ENCODE assay signal across 26 cellular contexts in the genomic region with DNA sequence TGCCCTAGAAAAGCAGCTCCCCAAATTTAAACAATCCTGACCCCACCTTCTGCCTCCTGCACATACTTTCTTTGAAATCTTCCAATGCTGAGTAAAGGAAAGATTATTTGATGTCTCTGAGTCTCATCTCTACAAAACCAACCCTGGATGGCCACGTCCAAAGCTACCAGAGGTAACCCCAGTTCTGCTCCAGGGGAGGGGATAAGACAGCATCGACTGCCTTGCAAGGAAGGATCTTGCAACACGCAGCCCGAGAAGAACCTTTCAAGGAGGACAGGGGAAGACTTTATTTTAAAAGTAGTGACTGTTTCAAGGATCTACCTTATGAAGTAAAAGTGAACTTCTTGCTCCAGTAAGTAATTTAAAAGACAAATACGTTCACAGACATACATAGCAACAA.
"Had no signal": no experiment of that assay in that cellular context is flagged by ENCODE, and none has a peak within 500 bp of the region (broad histone marks: within the 10 kb centered on the region; RNA-seq: fewer than 3 reads in every experiment).

No MANE protein-coding gene starts in this region.

- H3K27ac ChIP-seq: neutrophil, pancreas, prostate gland, right lobe of liver, sigmoid colon, stomach, thoracic aorta, thyroid gland, tibial nerve, upper lobe of left lung, uterus had no signal

- H3K36me3 ChIP-seq: neutrophil, pancreas, prostate gland, right lobe of liver, sigmoid colon, stomach, thoracic aorta, thyroid gland, tibial nerve, upper lobe of left lung, uterus had no signal

- H3K36me3 Mint-ChIP-seq: natural killer cell; stimulated activated effector memory CD8-positive, alpha-beta T cell treated with anti-CD3 and anti-CD28 coated beads, Interleukin-12 subunit alpha, Interleukin-12 subunit beta, amount 100 ng/mL, for 72 hours; stimulated activated naive B cell treated with anti-CD40 and anti-IgM and Interleukin-4, amounts not matched to agents 10 μg/mL and 1 μg/mL and 100 μg/mL, for 72 hours had no signal

- H3K27me3 ChIP-seq: pancreas, right lobe of liver, sigmoid colon, stomach, thyroid gland, tibial nerve, upper lobe of left lung, uterus had no signal

- H3K27ac Mint-ChIP-seq: natural killer cell; stimulated activated effector memory CD8-positive, alpha-beta T cell treated with anti-CD3 and anti-CD28 coated beads, Interleukin-12 subunit alpha, Interleukin-12 subunit beta, amount 100 ng/mL, for 72 hours; stimulated activated naive B cell treated with anti-CD40 and anti-IgM and Interleukin-4, amounts not matched to agents 10 μg/mL and 1 μg/mL and 100 μg/mL, for 72 hours; stimulated activated naive CD8-positive, alpha-beta T cell treated with anti-CD3 and anti-CD28 coated beads, Interleukin-15, Interleukin-2, amounts not matched to agents 100 ng/mL and 50 ng/mL, for 24 hours had no signal

- H3K9me3 Mint-ChIP-seq: natural killer cell; stimulated activated effector memory CD8-positive, alpha-beta T cell treated with anti-CD3 and anti-CD28 coated beads, Interleukin-12 subunit alpha, Interleukin-12 subunit beta, amount 100 ng/mL, for 72 hours; stimulated activated naive CD8-positive, alpha-beta T cell treated with anti-CD3 and anti-CD28 coated beads, Interleukin-15, Interleukin-2, amounts not matched to agents 100 ng/mL and 50 ng/mL, for 24 hours had no signal

- DNase-seq: naive thymus-derived CD4-positive, alpha-beta T cell; natural killer cell; nucleus accumbens; pancreas; right cardiac atrium; right lobe of liver; sigmoid colon; small intestine; stimulated activated CD4-positive, alpha-beta T cell treated with anti-CD3 and anti-CD28 coated beads, Interleukin-15, amount 100 ng/mL, for 24 hours; stimulated activated CD4-positive, alpha-beta T cell treated with anti-CD3 and anti-CD28 coated beads, Interleukin-2, amount 100 ng/mL, for 24 hours; stimulated activated CD4-positive, alpha-beta T cell treated with anti-CD3 and anti-CD28 coated beads, Interleukin-2, amount 100 ng/mL, for 48 hours; stimulated activated CD4-positive, alpha-beta T cell treated with anti-CD3 and anti-CD28 coated beads, Interleukin-4, amount 100 ng/mL, for 24 hours; stimulated activated naive B cell treated with anti-CD40 and anti-IgM and Interleukin-4, amounts not matched to agents 10 μg/mL and 1 μg/mL and 100 μg/mL, for 72 hours; stimulated activated naive CD4-positive, alpha-beta T cell treated with Interleukin-2 at 50 U/mL for 16 hours; thyroid gland; trophoblast cell; upper lobe of left lung; uterus had no signal

- H3K4me3 ChIP-seq: pancreas, prostate gland, right lobe of liver, sigmoid colon, stomach, thoracic aorta, thyroid gland, tibial nerve, upper lobe of left lung, uterus had no signal

- H3K9me3 ChIP-seq: neutrophil, pancreas, prostate gland, right lobe of liver, sigmoid colon, stomach, thoracic aorta, thyroid gland, tibial nerve, upper lobe of left lung, uterus had no signal

- H3K4me3 Mint-ChIP-seq: natural killer cell; neural crest cell; stimulated activated effector memory CD8-positive, alpha-beta T cell treated with anti-CD3 and anti-CD28 coated beads, Interleukin-12 subunit alpha, Interleukin-12 subunit beta, amount 100 ng/mL, for 72 hours; stimulated activated naive B cell treated with anti-CD40 and anti-IgM and Interleukin-4, amounts not matched to agents 10 μg/mL and 1 μg/mL and 100 μg/mL, for 72 hours; stimulated activated naive CD8-positive, alpha-beta T cell treated with anti-CD3 and anti-CD28 coated beads, Interleukin-15, Interleukin-2, amounts not matched to agents 100 ng/mL and 50 ng/mL, for 24 hours had no signal

- H3K4me1 ChIP-seq: prostate gland, uterus had no signal

- H3K4me1 Mint-ChIP-seq: neural crest cell; stimulated activated effector memory CD8-positive, alpha-beta T cell treated with anti-CD3 and anti-CD28 coated beads, Interleukin-12 subunit alpha, Interleukin-12 subunit beta, amount 100 ng/mL, for 72 hours had no signal
